In the genomic region with DNA sequence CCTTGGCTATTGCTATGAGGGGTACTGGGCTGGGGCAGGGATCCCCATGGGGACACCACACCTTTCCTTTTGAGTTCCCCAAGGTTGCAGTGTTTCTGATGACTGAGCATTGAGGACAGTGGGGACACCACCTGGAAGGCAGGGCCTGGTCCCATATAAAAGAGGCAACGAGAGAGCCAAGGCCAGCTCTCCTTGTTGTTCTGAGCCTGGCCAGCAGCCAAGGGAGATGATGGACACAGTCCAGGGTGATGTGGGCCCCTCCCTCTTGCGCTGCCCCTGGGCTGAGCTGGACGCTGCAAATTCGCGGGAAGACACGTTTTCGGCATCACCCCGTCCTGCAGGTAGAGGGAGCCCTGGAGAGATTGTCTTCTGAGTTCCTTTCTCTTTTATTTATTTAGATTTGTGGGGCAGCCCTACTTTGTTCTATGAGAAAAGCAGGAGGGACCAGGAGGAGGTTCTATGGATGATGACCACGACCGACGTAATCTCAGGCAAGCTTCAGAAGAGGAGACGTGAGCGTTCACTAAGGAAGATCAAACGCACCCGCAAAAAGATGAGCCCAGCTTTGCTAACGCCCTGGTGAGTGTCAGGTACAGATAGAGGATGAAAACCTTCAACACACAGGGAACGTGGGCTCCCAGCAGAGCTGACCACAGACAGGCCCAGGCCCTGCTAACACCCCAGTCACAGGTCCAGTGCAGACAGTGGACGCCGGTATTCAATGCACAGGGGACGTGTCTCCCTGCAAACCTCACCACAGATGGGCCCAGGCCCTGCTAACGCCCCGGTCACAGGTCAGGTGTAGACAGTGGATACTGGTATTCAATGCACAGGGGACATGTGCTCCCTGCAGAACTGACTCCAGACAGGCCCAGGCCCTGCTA, we compare ENCODE assay signal across 15 cellular contexts.
A peak's percentile ranks its signal among the peaks of the same experiment; 100 is the strongest.
DNase-seq lines count a peak whose midpoint lies in the region; ATAC-seq and TF ChIP-seq lines count a peak whose summit lies in the region.
"Had no signal": no experiment of that assay in that cellular context is flagged by ENCODE, and none has a peak within 500 bp of the region (broad histone marks: within the 10 kb centered on the region; RNA-seq: fewer than 3 reads in every experiment).

No MANE protein-coding gene starts in this region.

- H3K4me3 Mint-ChIP-seq in activated CD4-positive, alpha-beta T cell treated with anti-CD3 and anti-CD28 coated beads for 36 hours, result no peak overlapping the region
- H3K4me3 Mint-ChIP-seq: effector memory CD8-positive, alpha-beta T cell had no signal

- H3K9me3 ChIP-seq in smooth muscle cell (replicated peaks; ENCODE audit: low read depth), result no peaks in the 10 kb centered on the region

- intact Hi-C loops in activated CD4-positive, alpha-beta T cell treated with anti-CD3 and anti-CD28 coated beads for 36 hours (cut with DNase I, micrococcal nuclease), result loop anchor here in 1 of 2 experiments (10.0 kb wide), 1 partner anchor 153 kb away; no protein-coding TSS in a partner anchor

- H2AFZ ChIP-seq in smooth muscle cell (ENCODE audit: low read depth), result no peak overlapping the region

- no peaks in the 10 kb centered on the region for H3F3A ChIP-seq in smooth muscle cell (ENCODE audit: low read depth)

- H3K9me3 Mint-ChIP-seq in activated CD4-positive, alpha-beta T cell treated with anti-CD3 and anti-CD28 coated beads for 36 hours (ENCODE audit: low read depth), result peaks cover 15% of the 10 kb centered on the region

- no peaks in the 10 kb centered on the region for H3K4me1 ChIP-seq in smooth muscle cell (ENCODE audit: low read depth)
- H3K4me1 ChIP-seq: suprapubic skin had no signal

- H3K36me3 Mint-ChIP-seq in activated CD4-positive, alpha-beta T cell treated with anti-CD3 and anti-CD28 coated beads for 36 hours (ENCODE audit: low read depth), result no peaks in the 10 kb centered on the region

- no peak overlapping the region for H3K4me3 ChIP-seq in NB4 (ENCODE audit: low read depth, low read length)
- H3K4me3 ChIP-seq in epithelial cell of proximal tubule (ENCODE audit: low read depth, low read length), result no peak overlapping the region
- H3K4me3 ChIP-seq in smooth muscle cell, result no peak overlapping the region
- H3K4me3 ChIP-seq: suprapubic skin had no signal

- no peak overlapping the region for H3K4me2 ChIP-seq in smooth muscle cell

- no peak overlapping the region for H3K27ac Mint-ChIP-seq in activated CD4-positive, alpha-beta T cell treated with anti-CD3 and anti-CD28 coated beads for 36 hours
- H3K27ac Mint-ChIP-seq: effector memory CD8-positive, alpha-beta T cell had no signal

- TF ChIP-seq POLR2A in NB4 (IDR thresholded peaks at IDR 0.05; ENCODE audit: extremely low read depth, insufficient read length), result no peak

- peak; percentile 34 for DNase-seq in activated CD4-positive, alpha-beta T cell treated with anti-CD3 and anti-CD28 coated beads for 36 hours
- no peak for DNase-seq in activated CD4-positive, alpha-beta T cell treated with anti-CD3 and anti-CD28 coated beads, Interleukin-2, amount 50 U/mL, for 1 hour
- DNase-seq in NB4 (ENCODE audit: low read depth) (no peak), epithelial cell of proximal tubule (ENCODE audit: low read depth) (no peak), smooth muscle cell (lab: John Stamatoyannopoulos, UW; ENCODE audit: unreplicated experiment) (no peak)
- no peak for DNase-seq in effector CD4-positive, alpha-beta T cell
- DNase-seq: anterior cingulate cortex; DMS79; effector memory CD8-positive, alpha-beta T cell; mesenchymal stem cell; NCI-H187 treated with DMSO at 0.1 percent for 48 hours had no signal

- CTCF ChIA-PET in activated CD4-positive, alpha-beta T cell treated with anti-CD3 and anti-CD28 coated beads for 36 hours (lab: Charles Lee), result no interaction called here

- no peaks in the 10 kb centered on the region for H4K20me1 ChIP-seq in smooth muscle cell (ENCODE audit: low read depth)

- H3K79me2 ChIP-seq in smooth muscle cell (ENCODE audit: low read depth), result no peaks in the 10 kb centered on the region

- POLR2A ChIA-PET in activated CD4-positive, alpha-beta T cell treated with anti-CD3 and anti-CD28 coated beads for 36 hours (lab: Charles Lee), result no interaction called here

- H3K27me3 ChIP-seq in smooth muscle cell (ENCODE audit: low read depth), result no peaks in the 10 kb centered on the region
- H3K27me3 ChIP-seq: suprapubic skin had no signal

- no peak overlapping the region for H3K9ac ChIP-seq in smooth muscle cell (ENCODE audit: low read depth)

- peak; percentile 17 for TF ChIP-seq CTCF in NB4 (IDR thresholded peaks at IDR 0.05; ENCODE audit: low read depth, low read length)
- peak; percentile 9 for TF ChIP-seq CTCF in epithelial cell of proximal tubule (conservative IDR thresholded peaks at IDR 0.05; ENCODE audit: low read depth, low read length)
- peak; percentile 30 for TF ChIP-seq CTCF in smooth muscle cell (IDR thresholded peaks at IDR 0.05; ENCODE audit: borderline replicate concordance, insufficient read depth, poor library complexity, severe bottlenecking)

- peak; percentile 52 for ATAC-seq in activated CD4-positive, alpha-beta T cell treated with anti-CD3 and anti-CD28 coated beads for 36 hours
- ATAC-seq in HG02642 (IDR thresholded peaks at IDR 0.05; ENCODE audit: poor library complexity, unreplicated experiment), result no peak
- ATAC-seq in GM18867 (IDR thresholded peaks at IDR 0.05; ENCODE audit: unreplicated experiment), result no peak
- ATAC-seq: effector memory CD8-positive, alpha-beta T cell had no signal

- WGBS in smooth muscle cell (ENCODE audit: low lambda C conversion rate), result 52% methylated on average over 22 of the region's 22 CpGs

- H3K4me1 Mint-ChIP-seq in activated CD4-positive, alpha-beta T cell treated with anti-CD3 and anti-CD28 coated beads for 36 hours, result no peaks in the 10 kb centered on the region

- no peak overlapping the region for H3K27ac ChIP-seq in smooth muscle cell (ENCODE audit: low read depth)
- H3K27ac ChIP-seq: RWPE1, suprapubic skin had no signal

- no peaks in the 10 kb centered on the region for H3K27me3 Mint-ChIP-seq in activated CD4-positive, alpha-beta T cell treated with anti-CD3 and anti-CD28 coated beads for 36 hours
- H3K27me3 Mint-ChIP-seq: effector memory CD8-positive, alpha-beta T cell had no signal

- no peaks in the 10 kb centered on the region for H3K36me3 ChIP-seq in smooth muscle cell (ENCODE audit: low read depth)
- H3K36me3 ChIP-seq: suprapubic skin had no signal
